In genomic region chr22:26580240-26580962, GRCh38 we compare ENCODE assay signal across 18 cellular contexts. TPM values are rescaled to one million over a fixed set of nuclear protein-coding genes. Genes with fewer than 3 reads are reported as not detected.
DNase-seq lines count a peak whose midpoint lies in the region; ATAC-seq, FAIRE-seq and TF ChIP-seq lines count a peak whose summit lies in the region.
"Had no signal": no experiment of that assay in that cellular context is flagged by ENCODE, and none has a peak within 500 bp of the region (broad histone marks: within the 10 kb centered on the region; RNA-seq: fewer than 3 reads in every experiment).

No MANE protein-coding gene starts in this region.

- DNase-seq in activated T-cell treated with anti-CD3 and anti-CD28 coated beads, Interleukin-2, amount 50 U/mL, for 72 hours = no peak
- no peak for DNase-seq in activated T-cell treated with anti-CD3 and anti-CD28 coated beads, Interleukin-2, amount 50 U/mL, for 48 hours
- DNase-seq in H1 (ENCODE audit: low read depth in 1 of 2, low spot score in 2 of 2) (no peak), DMS153 (lab: John Stamatoyannopoulos, UW) (no peak), NCI-H2081 treated with DMSO at 0.1 percent for 48 hours (lab: John Stamatoyannopoulos, UW) (no peak), GM10266 (ENCODE audit: extremely low spot score) (no peak)
- DNase-seq: activated effector memory CD4-positive, alpha-beta T cell treated with Interleukin-2 at 50 U/mL for 16 hours; DMS79 treated with DMSO at 0.1 percent for 48 hours; foreskin fibroblast; NCI-H1105 treated with DMSO at 0.1 percent for 48 hours; NCI-H345; ovary; WERI-Rb-1 had no signal

- H2BK5ac ChIP-seq in H1 (ENCODE audit: low read depth, low read length) = peak overlapping the region; percentile 83

- 0 out of 2 replicates have a peak overlapping the region, but pooled peaks have one; percentile 92 for H2BK12ac ChIP-seq in H1 (ENCODE audit: low read depth, low read length)

- no peak overlapping the region for H3K56ac ChIP-seq in H1 (replicated peaks; ENCODE audit: insufficient read length, low read depth, low read length)

- H3K9ac ChIP-seq in OCI-LY3 (ENCODE audit: low read length) (no peak overlapping the region), H1 (replicated peaks in 1 of 4; ENCODE audit: extremely low read depth in 1 of 4, low read depth in 3 of 4, low read length in 3 of 4) (peak overlapping the region in 1 of 4 experiments; percentile 16; a peak in 2 of 7 replicates)

- no peak overlapping the region for H3K14ac ChIP-seq in H1 (ENCODE audit: insufficient read length)

- TF ChIP-seq CTCF in OCI-LY3 (IDR thresholded peaks at IDR 0.05; ENCODE audit: low read depth, low read length) (no peak), H1 (IDR thresholded peaks at IDR 0.05; ENCODE audit: control extremely low read depth in 1 of 3, insufficient read depth in 1 of 3, low read depth in 1 of 3, low read length in 3 of 3) (no peak), GM10266 (IDR thresholded peaks at IDR 0.05; ENCODE audit: control insufficient read depth, insufficient read depth, low read depth, missing control alignments) (no peak)

- H3K36me3 ChIP-seq in OCI-LY3 (replicated peaks; ENCODE audit: low read depth, low read length) (no peaks in the 10 kb centered on the region), H1 (ENCODE audit: control insufficient read depth in 2 of 4, insufficient read depth in 4 of 4, low read length in 3 of 4) (peaks cover 4 to 23% (median 5%) of the 10 kb centered on the region in 4 experiments; a peak in 6 of 8 replicates)
- H3K36me3 ChIP-seq: ovary had no signal

- H3K27me3 ChIP-seq in OCI-LY3 (ENCODE audit: low read depth, low read length) = no peaks in the 10 kb centered on the region
- no peaks in the 10 kb centered on the region for H3K27me3 ChIP-seq in H1 (replicated peaks in 1 of 4; ENCODE audit: control insufficient read depth in 3 of 4, extremely low read depth in 1 of 4, insufficient read depth in 3 of 4, low read length in 3 of 4)
- H3K27me3 ChIP-seq: ovary had no signal

- POLR2A ChIA-PET in H1 (lab: Charles Lee; ENCODE audit: partially characterized antibody) = interaction anchor here (0.6 to 3.0 kb wide), 8 partner anchors 9 to 60 kb away, joined by 3 to 17 read pairs (median 3); partner anchors contain the start of gene TPST2

- TF ChIP-seq RAD21 in H1 (IDR thresholded peaks at IDR 0.05 in 1 of 2, conservative IDR thresholded peaks at IDR 0.05 in 1 of 2; ENCODE audit: low read depth in 2 of 2, low read length in 2 of 2) = no peak

- H3K4ac ChIP-seq in H1 (replicated peaks; ENCODE audit: insufficient read length, low read depth, low read length) = no peak overlapping the region

- CTCF ChIA-PET in H1 (lab: Charles Lee; ENCODE audit: partially characterized antibody) = interaction anchor here (0.8 to 1.1 kb wide), 2 partner anchors 59 to 86 kb away, joined by 3 to 4 read pairs; no protein-coding TSS in a partner anchor

- H3K4me2 ChIP-seq in OCI-LY3 (ENCODE audit: low read length) (peak overlapping the region; percentile 77), H1 (ENCODE audit: insufficient read depth in 1 of 2, low read depth in 2 of 2, low read length in 2 of 2) (peak overlapping the region; percentile 47 to 49)

- WGBS in H1 (ENCODE audit: extremely low coverage in 1 of 2, insufficient coverage in 1 of 2, insufficient read length in 1 of 2, insufficient replicate concordance in 2 of 2, low coverage in 1 of 2, low lambda C conversion rate in 2 of 2, missing lambda C conversion rate in 1 of 2), 2 experiments = 49% methylated on average over 13 of the region's 13 CpGs; no CpG with 5 or more reads in 1 of the 2 experiments

- H3K4me1 ChIP-seq in OCI-LY3 (ENCODE audit: low read length) (peaks cover 14% of the 10 kb centered on the region), H1 (replicated peaks in 1 of 4; ENCODE audit: control insufficient read depth in 3 of 4, insufficient read depth in 4 of 4, low read length in 3 of 4) (peaks cover 9 to 35% (median 16%) of the 10 kb centered on the region in 4 experiments)

- TF ChIP-seq EP300 in H1 (IDR thresholded peaks at IDR 0.05; ENCODE audit: borderline replicate concordance in 1 of 2, low read depth in 2 of 2, low read length in 2 of 2) = no peak

- H4K8ac ChIP-seq in H1 (ENCODE audit: extremely low read depth, insufficient read depth, low read length) = no peak overlapping the region

- H3K79me1 ChIP-seq in H1 (ENCODE audit: low read depth, low read length) = peaks cover 21% of the 10 kb centered on the region

- peak overlapping the region; percentile 67 to 81 for H3K4me3 Mint-ChIP-seq in activated T-cell treated with anti-CD3 and anti-CD28 coated beads, Interleukin-2, amount 50 U/mL, for 72 hours
- H3K4me3 Mint-ChIP-seq in stimulated activated memory B cell treated with anti-CD40 and anti-IgM and Interleukin-4, amounts not matched to agents 10 μg/mL and 1 μg/mL and 100 μg/mL, for 72 hours = no peak overlapping the region

- FAIRE-seq in H1 (lab: Jason Lieb, UNC) = peak; percentile 7
- FAIRE-seq: small intestine had no signal

- no peak overlapping the region for H2AFZ ChIP-seq in OCI-LY3 (ENCODE audit: low read depth, low read length)
- H2AFZ ChIP-seq in H1 (ENCODE audit: low read length) = no peak overlapping the region

- no peak overlapping the region for H3K4me3 ChIP-seq in OCI-LY3 (ENCODE audit: low read length)
- peak overlapping the region in 1 of 4 experiments; percentile 29; a peak in 1 of 8 replicates for H3K4me3 ChIP-seq in H1 (ENCODE audit: extremely low read depth in 1 of 4, insufficient read depth in 2 of 4, low read depth in 3 of 4, low read length in 4 of 4)
- H3K4me3 ChIP-seq: ovary, SK-N-MC had no signal

- H3K36me3 Mint-ChIP-seq in activated T-cell treated with anti-CD3 and anti-CD28 coated beads, Interleukin-2, amount 50 U/mL, for 72 hours (ENCODE audit: insufficient read depth in 2 of 2) = peaks cover 0 to 4% of the 10 kb centered on the region in 2 donors
- H3K36me3 Mint-ChIP-seq in stimulated activated memory B cell treated with anti-CD40 and anti-IgM and Interleukin-4, amounts not matched to agents 10 μg/mL and 1 μg/mL and 100 μg/mL, for 72 hours = peaks cover 5% of the 10 kb centered on the region

- no peak overlapping the region for H4K5ac ChIP-seq in H1 (ENCODE audit: insufficient read length, low read depth, low read length)

- no peak overlapping the region for H2AK5ac ChIP-seq in H1 (ENCODE audit: low read depth, low read length)

- peak overlapping the region; percentile 84 for H3K27ac Mint-ChIP-seq in activated T-cell treated with anti-CD3 and anti-CD28 coated beads, Interleukin-2, amount 50 U/mL, for 72 hours
- peak overlapping the region; percentile 89 for H3K27ac Mint-ChIP-seq in stimulated activated memory B cell treated with anti-CD40 and anti-IgM and Interleukin-4, amounts not matched to agents 10 μg/mL and 1 μg/mL and 100 μg/mL, for 72 hours

- no peak overlapping the region for H3K23ac ChIP-seq in H1 (ENCODE audit: insufficient read length)

- H3K79me2 ChIP-seq in OCI-LY3 (ENCODE audit: low read length) = no peaks in the 10 kb centered on the region
- peaks cover 0 to 92% of the 10 kb centered on the region in 2 experiments; a peak in 3 of 4 replicates for H3K79me2 ChIP-seq in H1 (ENCODE audit: control insufficient read depth in 1 of 2, insufficient read depth in 2 of 2, low read length in 2 of 2)

- no peak overlapping the region; the same call in 1 of the 2 replicates for H3K18ac ChIP-seq in H1 (ENCODE audit: extremely low read depth, low read length)

- no peak overlapping the region for H2BK20ac ChIP-seq in H1 (ENCODE audit: low read length)

- no peak overlapping the region for H2BK15ac ChIP-seq in H1 (ENCODE audit: low read length)

- H3K27me3 Mint-ChIP-seq in activated T-cell treated with anti-CD3 and anti-CD28 coated beads, Interleukin-2, amount 50 U/mL, for 72 hours (ENCODE audit: low read depth) = no peaks in the 10 kb centered on the region
- H3K27me3 Mint-ChIP-seq in stimulated activated memory B cell treated with anti-CD40 and anti-IgM and Interleukin-4, amounts not matched to agents 10 μg/mL and 1 μg/mL and 100 μg/mL, for 72 hours = no peaks in the 10 kb centered on the region

- H3K9me3 ChIP-seq in OCI-LY3 (ENCODE audit: insufficient read depth, low read length) (no peaks in the 10 kb centered on the region), H1 (ENCODE audit: insufficient read depth in 2 of 2, low read depth in 1 of 2, low read length in 1 of 2) (no peaks in the 10 kb centered on the region)
- H3K9me3 ChIP-seq: ovary had no signal

- peaks cover 66% of the 10 kb centered on the region for H3K4me1 Mint-ChIP-seq in activated T-cell treated with anti-CD3 and anti-CD28 coated beads, Interleukin-2, amount 50 U/mL, for 72 hours (ENCODE audit: low read depth)
- H3K4me1 Mint-ChIP-seq in stimulated activated memory B cell treated with anti-CD40 and anti-IgM and Interleukin-4, amounts not matched to agents 10 μg/mL and 1 μg/mL and 100 μg/mL, for 72 hours = peaks cover 32% of the 10 kb centered on the region

- no peak overlapping the region for H3K27ac ChIP-seq in OCI-LY3 (ENCODE audit: low read length)
- H3K27ac ChIP-seq in H1 (ENCODE audit: low read depth, low read length) = no peak overlapping the region
- H3K27ac ChIP-seq: ovary, SK-N-MC, WERI-Rb-1 had no signal

- H4K20me1 ChIP-seq in OCI-LY3 (ENCODE audit: insufficient read depth, low read length) (no peaks in the 10 kb centered on the region), H1 (replicated peaks in 1 of 2; ENCODE audit: control insufficient read depth in 1 of 2, insufficient read depth in 2 of 2, low read length in 2 of 2) (peaks cover 4 to 14% of the 10 kb centered on the region in 2 experiments)

- no peak for TF ChIP-seq POLR2A in H1 (IDR thresholded peaks at IDR 0.05; ENCODE audit: control extremely low read depth in 1 of 2, low read depth in 2 of 2, low read length in 2 of 2)

- peak overlapping the region; percentile 67 for H4K91ac ChIP-seq in H1 (replicated peaks; ENCODE audit: insufficient read length, low read length)

- H2BK120ac ChIP-seq in H1 (replicated peaks; ENCODE audit: low read depth, low read length) = no peak overlapping the region

- no peaks in the 10 kb centered on the region for H3K9me3 Mint-ChIP-seq in activated T-cell treated with anti-CD3 and anti-CD28 coated beads, Interleukin-2, amount 50 U/mL, for 72 hours
- H3K9me3 Mint-ChIP-seq in stimulated activated memory B cell treated with anti-CD40 and anti-IgM and Interleukin-4, amounts not matched to agents 10 μg/mL and 1 μg/mL and 100 μg/mL, for 72 hours = no peaks in the 10 kb centered on the region

- ATAC-seq in activated T-cell treated with anti-CD3 and anti-CD28 coated beads, Interleukin-2, amount 50 U/mL, for 72 hours (replicated peaks in 1 of 2) = no peak
- ATAC-seq in stimulated activated memory B cell treated with anti-CD40 and anti-IgM and Interleukin-4, amounts not matched to agents 10 μg/mL and 1 μg/mL and 100 μg/mL, for 72 hours = no peak

- peaks cover 2% of the 10 kb centered on the region; the same call in 1 of the 2 replicates for H3K23me2 ChIP-seq in H1 (ENCODE audit: low read depth, low read length)

RNA-seq across cellular contexts. Expression of gene TPST2, which starts 9.5 kb away (rescaled TPM):
- 10 to 100 TPM; 19.0 to 23.2 TPM for total RNA-seq in activated T-cell treated with anti-CD3 and anti-CD28 coated beads, Interleukin-2, amount 50 U/mL, for 72 hours
- 58.8 and 62.1 TPM in 2 replicates for total RNA-seq in H1 (2021; fragmentation: NEBNext Ultra II Directional; extraction: Animal tissue kit (Norgen Biotek cat#: 25700))
- polyA plus RNA-seq in H1 (2011; rRNA removed) = 143 and 162 TPM in 2 replicates
- 134 TPM for polyA plus RNA-seq in H1 (2011; cell fraction: cytosol; rRNA removed)
- polyA plus RNA-seq in H1 (2011; cell fraction: nucleus; rRNA removed) = 139 TPM
- polyA plus RNA-seq in H1 (2012, experiment 1 of 2) = 52.5 to 56.1 TPM (median 54.1 TPM) in 4 replicates
- polyA plus RNA-seq in H1 (2012, experiment 2 of 2) = 69.0 TPM
- 93.0 TPM for polyA plus RNA-seq in H1 (2013, experiment 1 of 2)
- polyA plus RNA-seq in H1 (2013, experiment 2 of 2) = 95.7 TPM
- polyA minus RNA-seq in H1 (2011; rRNA and poly(A)+ RNA removed) = 80.0 and 85.9 TPM in 2 replicates
- polyA minus RNA-seq in H1 (2011; cell fraction: cytosol; rRNA and poly(A)+ RNA removed) = 59.8 TPM
- polyA minus RNA-seq in H1 (2011; cell fraction: nucleus; rRNA and poly(A)+ RNA removed) = 63.8 TPM

RNA-seq across cellular contexts. Expression of gene CRYBB1, which starts 37.4 kb away (rescaled TPM):
- not detected for total RNA-seq in activated T-cell treated with anti-CD3 and anti-CD28 coated beads, Interleukin-2, amount 50 U/mL, for 72 hours
- 1.7 and 4.2 TPM in 2 replicates for total RNA-seq in H1 (2021; fragmentation: NEBNext Ultra II Directional; extraction: Animal tissue kit (Norgen Biotek cat#: 25700))
- polyA plus RNA-seq in H1 (2011; rRNA removed) = 6.0 and 7.2 TPM in 2 replicates
- polyA plus RNA-seq in H1 (2011; cell fraction: cytosol; rRNA removed) = 7.5 TPM
- polyA plus RNA-seq in H1 (2011; cell fraction: nucleus; rRNA removed) = 5.0 TPM
- polyA plus RNA-seq in H1 (2012, experiment 1 of 2) = 2.7 to 5.7 TPM (median 5.2 TPM) in 4 replicates
- 3.9 TPM for polyA plus RNA-seq in H1 (2012, experiment 2 of 2)
- 7.7 TPM for polyA plus RNA-seq in H1 (2013, experiment 1 of 2)
- polyA plus RNA-seq in H1 (2013, experiment 2 of 2) = 7.4 TPM
- polyA minus RNA-seq in H1 (2011; rRNA and poly(A)+ RNA removed) = 1.7 and 4.1 TPM in 2 replicates
- 2.9 TPM for polyA minus RNA-seq in H1 (2011; cell fraction: cytosol; rRNA and poly(A)+ RNA removed)
- polyA minus RNA-seq in H1 (2011; cell fraction: nucleus; rRNA and poly(A)+ RNA removed) = 1.3 TPM

RNA-seq across cellular contexts. Expression of gene CRYBA4, which starts 41.4 kb away (rescaled TPM):
- total RNA-seq in activated T-cell treated with anti-CD3 and anti-CD28 coated beads, Interleukin-2, amount 50 U/mL, for 72 hours = under 1 TPM in 1 of 2 donors, not detected in 1; 0.63 TPM
- total RNA-seq in H1 (2021; fragmentation: NEBNext Ultra II Directional; extraction: Animal tissue kit (Norgen Biotek cat#: 25700)) = 0.67 and 1.5 TPM in 2 replicates
- polyA plus RNA-seq in H1 (2011; rRNA removed) = 2.2 and 3.1 TPM in 2 replicates
- polyA plus RNA-seq in H1 (2011; cell fraction: cytosol; rRNA removed) = 2.0 TPM
- 1.4 TPM for polyA plus RNA-seq in H1 (2011; cell fraction: nucleus; rRNA removed)
- 0.84 to 2.4 TPM (median 1.9 TPM) in 4 replicates for polyA plus RNA-seq in H1 (2012, experiment 1 of 2)
- 1.5 TPM for polyA plus RNA-seq in H1 (2012, experiment 2 of 2)
- polyA plus RNA-seq in H1 (2013, experiment 1 of 2) = 1.7 TPM
- polyA plus RNA-seq in H1 (2013, experiment 2 of 2) = 2.0 TPM
- 0.56 and 0.69 TPM in 2 replicates for polyA minus RNA-seq in H1 (2011; rRNA and poly(A)+ RNA removed)
- not detected for polyA minus RNA-seq in H1 (2011; cell fraction: cytosol; rRNA and poly(A)+ RNA removed)
- not detected for polyA minus RNA-seq in H1 (2011; cell fraction: nucleus; rRNA and poly(A)+ RNA removed)
- total RNA-seq: temporal lobe had no signal
- polyA plus RNA-seq: ovary had no signal
